15 cellular contexts compared by ENCODE assay signal in the genomic region with DNA sequence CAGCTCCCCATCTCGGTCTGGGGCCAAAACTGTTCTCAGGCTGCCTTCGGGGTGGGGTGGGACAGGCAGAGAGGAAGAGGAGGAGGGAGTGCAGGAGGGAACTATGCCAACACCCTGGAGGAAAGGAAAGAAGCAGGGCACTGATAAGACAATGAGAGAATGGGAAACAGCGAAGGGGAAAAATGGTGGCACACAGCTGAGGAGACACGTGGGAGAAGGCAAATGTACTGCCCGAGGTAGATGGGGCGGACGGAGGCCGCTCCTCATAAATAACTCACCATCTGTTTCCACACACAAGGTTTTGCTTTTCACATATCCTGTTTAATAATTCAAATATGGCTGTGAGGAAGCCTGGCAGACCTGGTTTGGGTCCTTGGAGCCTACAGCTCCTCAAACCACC.
"Had no signal": no experiment of that assay in that cellular context is flagged by ENCODE, and none has a peak within 500 bp of the region (broad histone marks: within the 10 kb centered on the region; RNA-seq: fewer than 3 reads in every experiment).

No MANE protein-coding gene starts in this region.

- DNase-seq: activated CD4-positive, alpha-beta T cell treated with anti-CD3 and anti-CD28 coated beads, Interleukin-2, amount 50 U/mL, for 1 hour; activated CD4-positive, CD25-positive, alpha-beta regulatory T cell; activated CD8-positive, alpha-beta memory T cell treated with anti-CD3 and anti-CD28 coated beads for 24 hours; activated naive CD8-positive, alpha-beta T cell treated with anti-CD3 and anti-CD28 coated beads for 36 hours; amygdala; brain microvascular endothelial cell; naive thymus-derived CD4-positive, alpha-beta T cell; posterior cingulate gyrus; small intestine; stimulated activated CD4-positive, alpha-beta T cell treated with anti-CD3 and anti-CD28 coated beads, Interleukin-4, amount 100 ng/mL, for 24 hours; stimulated activated naive CD4-positive, alpha-beta T cell treated with Interleukin-2 at 50 U/mL for 16 hours; T-helper 17 cell had no signal

- H3K4me3 ChIP-seq: hepatocyte had no signal

- H3K27ac ChIP-seq: brain microvascular endothelial cell, hepatocyte had no signal

- H3K27me3 ChIP-seq: brain microvascular endothelial cell, hepatocyte had no signal

- ATAC-seq: left lobe of liver; naive thymus-derived CD4-positive, alpha-beta T cell; right cardiac atrium; T-helper 17 cell had no signal
